ENCODE assay signal across 16 cellular contexts in the genomic region with DNA sequence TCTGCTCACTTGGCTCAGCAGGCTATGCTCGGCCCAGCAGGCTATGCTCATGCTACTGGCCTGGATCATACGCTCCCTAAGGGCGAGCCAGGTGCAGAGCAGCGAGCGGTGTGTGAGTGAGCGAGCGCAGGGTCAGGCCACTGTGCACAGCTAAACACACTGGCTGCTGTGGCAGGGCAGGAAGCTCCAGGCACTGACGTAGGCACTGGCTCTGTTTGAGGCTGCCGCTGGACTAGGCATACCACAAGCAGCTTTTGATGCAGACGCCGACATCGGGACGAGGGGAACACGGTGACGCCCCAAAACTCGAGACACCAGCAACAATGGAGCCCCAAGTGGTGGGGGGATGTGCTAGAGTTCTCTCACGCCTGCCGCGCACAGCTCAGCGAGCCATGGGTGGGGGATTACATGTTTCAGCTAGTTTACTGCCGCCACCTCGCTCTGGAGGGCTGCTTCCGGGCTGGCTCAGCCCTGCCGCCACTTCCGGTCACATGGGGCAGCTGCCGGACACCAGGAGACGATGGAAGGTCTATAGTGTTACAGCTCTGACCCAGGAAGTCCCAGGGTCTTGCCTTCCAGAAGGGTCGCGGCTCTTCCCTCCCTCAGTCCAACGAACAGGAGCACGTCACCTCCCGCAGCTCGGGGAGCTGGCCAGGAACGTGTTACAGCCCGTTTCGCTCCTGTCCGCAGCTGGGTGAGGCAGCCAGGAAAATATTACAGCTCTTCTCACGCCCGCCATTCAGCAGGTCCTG.
A peak's percentile ranks its signal among the peaks of the same experiment; 100 is the strongest.
DNase-seq lines count a peak whose midpoint lies in the region; ATAC-seq and TF ChIP-seq lines count a peak whose summit lies in the region.
"Had no signal": no experiment of that assay in that cellular context is flagged by ENCODE, and none has a peak within 500 bp of the region (broad histone marks: within the 10 kb centered on the region; RNA-seq: fewer than 3 reads in every experiment).

No MANE protein-coding gene starts in this region.

- TF ChIP-seq CTCF in lower lobe of right lung (IDR thresholded peaks at IDR 0.05), result no peak
- no peak for TF ChIP-seq CTCF in CD8-positive, alpha-beta T cell (IDR thresholded peaks at IDR 0.05)

- H3K36me3 Mint-ChIP-seq in T-helper 17 cell (ENCODE audit: low read depth), result no peaks in the 10 kb centered on the region
- peaks cover 0 to 2% of the 10 kb centered on the region in 2 donors for H3K36me3 Mint-ChIP-seq in activated T-cell treated with anti-CD3 and anti-CD28 coated beads, Interleukin-2, amount 50 U/mL, for 72 hours (ENCODE audit: insufficient read depth in 2 of 2)
- no peaks in the 10 kb centered on the region for H3K36me3 Mint-ChIP-seq in CD8-positive, alpha-beta T cell
- H3K36me3 Mint-ChIP-seq: CD14-positive monocyte; naive thymus-derived CD8-positive, alpha-beta T cell had no signal

- POLR2A ChIA-PET in CD8-positive, alpha-beta T cell (lab: Charles Lee), result no interaction called here

- no peaks in the 10 kb centered on the region for H3K4me1 Mint-ChIP-seq in T-helper 17 cell
- no peaks in the 10 kb centered on the region for H3K4me1 Mint-ChIP-seq in activated T-cell treated with anti-CD3 and anti-CD28 coated beads, Interleukin-2, amount 50 U/mL, for 72 hours (ENCODE audit: low read depth)
- H3K4me1 Mint-ChIP-seq in CD8-positive, alpha-beta T cell (ENCODE audit: low read depth), result no peaks in the 10 kb centered on the region
- H3K4me1 Mint-ChIP-seq: CD14-positive monocyte; naive thymus-derived CD8-positive, alpha-beta T cell had no signal

- intact Hi-C loops in lower lobe of right lung (cut with DNase I), result no loop called here
- intact Hi-C loops in CD8-positive, alpha-beta T cell (cut with DNase I, micrococcal nuclease), result no loop called here

- H3K27ac Mint-ChIP-seq in T-helper 17 cell, result no peak overlapping the region
- H3K27ac Mint-ChIP-seq in activated T-cell treated with anti-CD3 and anti-CD28 coated beads, Interleukin-2, amount 50 U/mL, for 72 hours, result no peak overlapping the region
- H3K27ac Mint-ChIP-seq in CD8-positive, alpha-beta T cell, result no peak overlapping the region
- H3K27ac Mint-ChIP-seq: CD14-positive monocyte; dendritic cell treated with granulocyte-macrophage colony-stimulating factor and Interleukin-4, amounts not matched to agents 40 ng/mL and 50 ng/mL, for 4 days; naive thymus-derived CD8-positive, alpha-beta T cell had no signal

- H3K4me3 ChIP-seq in lower lobe of right lung, result no peak overlapping the region
- no peak overlapping the region for H3K4me3 ChIP-seq in CD8-positive, alpha-beta T cell (ENCODE audit: low read depth, low read length)

- CTCF ChIA-PET in CD8-positive, alpha-beta T cell (lab: Charles Lee), result no interaction called here

- H3K27me3 Mint-ChIP-seq in T-helper 17 cell, result no peaks in the 10 kb centered on the region
- H3K27me3 Mint-ChIP-seq in activated T-cell treated with anti-CD3 and anti-CD28 coated beads, Interleukin-2, amount 50 U/mL, for 72 hours (ENCODE audit: low read depth), result no peaks in the 10 kb centered on the region
- no peaks in the 10 kb centered on the region for H3K27me3 Mint-ChIP-seq in CD8-positive, alpha-beta T cell (ENCODE audit: low read depth)
- H3K27me3 Mint-ChIP-seq: dendritic cell treated with granulocyte-macrophage colony-stimulating factor and Interleukin-4, amounts not matched to agents 40 ng/mL and 50 ng/mL, for 4 days; naive thymus-derived CD8-positive, alpha-beta T cell had no signal

- H3K9me3 ChIP-seq in lower lobe of right lung (no peaks in the 10 kb centered on the region), T-helper 17 cell (ENCODE audit: control insufficient read depth, low read length, poor library complexity, severe bottlenecking) (no peaks in the 10 kb centered on the region)
- no peaks in the 10 kb centered on the region for H3K9me3 ChIP-seq in CD8-positive, alpha-beta T cell (ENCODE audit: low read length)

- H3K4me3 Mint-ChIP-seq in T-helper 17 cell, result no peak overlapping the region
- H3K4me3 Mint-ChIP-seq in activated T-cell treated with anti-CD3 and anti-CD28 coated beads, Interleukin-2, amount 50 U/mL, for 72 hours, result no peak overlapping the region
- no peak overlapping the region for H3K4me3 Mint-ChIP-seq in CD8-positive, alpha-beta T cell
- H3K4me3 Mint-ChIP-seq: activated T-cell treated with anti-CD3 and anti-CD28 coated beads, Interleukin-2, amount 50 U/mL, for 4 hours; CD14-positive monocyte; dendritic cell treated with granulocyte-macrophage colony-stimulating factor and Interleukin-4, amounts not matched to agents 40 ng/mL and 50 ng/mL, for 4 days; naive thymus-derived CD8-positive, alpha-beta T cell had no signal

- no peaks in the 10 kb centered on the region for H3K27me3 ChIP-seq in lower lobe of right lung (ENCODE audit: low read depth)
- H3K27me3 ChIP-seq in CD8-positive, alpha-beta T cell (ENCODE audit: insufficient read depth, low read length), result peaks cover 2% of the 10 kb centered on the region

- peaks cover 6 to 7% of the 10 kb centered on the region in 2 donors for H3K9me3 Mint-ChIP-seq in activated T-cell treated with anti-CD3 and anti-CD28 coated beads, Interleukin-2, amount 50 U/mL, for 72 hours
- H3K9me3 Mint-ChIP-seq in CD8-positive, alpha-beta T cell, result peaks cover 19% of the 10 kb centered on the region

- ATAC-seq in GM21786 (IDR thresholded peaks at IDR 0.05; ENCODE audit: unreplicated experiment) (peak; percentile 66), lower lobe of right lung (peak in 1 of 2 donors; percentile 37), T-helper 17 cell (no peak)
- ATAC-seq in activated T-cell treated with anti-CD3 and anti-CD28 coated beads, Interleukin-2, amount 50 U/mL, for 72 hours (replicated peaks in 1 of 2), result no peak
- ATAC-seq in CD8-positive, alpha-beta T cell, result no peak
- ATAC-seq: activated CD4-positive, CD25-positive, alpha-beta regulatory T cell treated with anti-CD3 and anti-CD28 coated beads, Interleukin-2, amount 50 U/mL, for 24 hours; activated T-cell treated with anti-CD3 and anti-CD28 coated beads, Interleukin-2, amount 50 U/mL, for 4 hours; naive thymus-derived CD8-positive, alpha-beta T cell had no signal

- H3K4me1 ChIP-seq in lower lobe of right lung, result no peaks in the 10 kb centered on the region
- H3K4me1 ChIP-seq in CD8-positive, alpha-beta T cell (ENCODE audit: insufficient read depth, low read length), result no peaks in the 10 kb centered on the region

- DNase-seq in NCI-H146 treated with DMSO at 0.1 percent for 48 hours (lab: John Stamatoyannopoulos, UW; ENCODE audit: unreplicated experiment), result peak; percentile 50
- peak; percentile 94 for DNase-seq in RPMI8226
- DNase-seq in lower lobe of right lung, result peak; percentile 31
- no peak for DNase-seq in T-helper 17 cell
- DNase-seq in cortex of kidney (lab: John Stamatoyannopoulos, UW), result no peak
- no peak for DNase-seq in activated T-cell treated with anti-CD3 and anti-CD28 coated beads, Interleukin-2, amount 50 U/mL, for 72 hours
- DNase-seq in CD8-positive, alpha-beta T cell, result no peak
- DNase-seq: activated T-cell treated with anti-CD3 and anti-CD28 coated beads, Interleukin-2, amount 50 U/mL, for 4 hours; KG1; NCI-H226; substantia nigra had no signal

- H3K27ac ChIP-seq in lower lobe of right lung, result no peak overlapping the region
- no peak overlapping the region for H3K27ac ChIP-seq in CD8-positive, alpha-beta T cell (ENCODE audit: low read depth, low read length)

- H3K36me3 ChIP-seq in lower lobe of right lung, result no peaks in the 10 kb centered on the region
- H3K36me3 ChIP-seq in CD8-positive, alpha-beta T cell (ENCODE audit: insufficient read depth, low read length), result no peaks in the 10 kb centered on the region

Comparison
In these comparisons a context has a peak if more than half of its experiments do, and no peak if none do; other contexts are left out.
1. DNase-seq: peak in NCI-H146 treated with DMSO at 0.1 percent for 48 hours (single experiment), RPMI8226 (single experiment) and lower lobe of right lung (single experiment); none in T-helper 17 cell (0 of 3), cortex of kidney (single experiment), activated T-cell treated with anti-CD3 and anti-CD28 coated beads, Interleukin-2, amount 50 U/mL, for 72 hours (0 of 2) and CD8-positive, alpha-beta T cell (0 of 7).